1 cellular context compared by ENCODE assay signal in genomic region chr14:89908712-89909450, GRCh38.
TF ChIP-seq lines count a peak whose summit lies in the region.

No MANE protein-coding gene starts in this region.

TF ChIP-seq in SK-N-SH treated with all-trans-retinoic acid at 6 μM for 48 hours, 23 proteins besides CTCF, POLR2A, EP300 and RAD21 (continued from another document):
- no peak for TF ChIP-seq POU6F1 (CRISPR knock-in tag; IDR thresholded peaks at IDR 0.05; ENCODE audit: borderline replicate concordance, low read depth)
- no peak for TF ChIP-seq ARNTL (CRISPR knock-in tag; IDR thresholded peaks at IDR 0.05; ENCODE audit: borderline replicate concordance, low read depth)
